Comparison of ENCODE assay signal across 8 cellular contexts in genomic region chr20:18224968-18225568, GRCh38.
DNase-seq lines count a peak whose midpoint lies in the region; ATAC-seq, FAIRE-seq and TF ChIP-seq lines count a peak whose summit lies in the region.

No MANE protein-coding gene starts in this region.

- CTCF ChIA-PET in PC-9 (lab: Charles Lee) = interaction anchor here (0.6 to 2.4 kb wide), 2 partner anchors 28 to 168 kb away, joined by 3 to 6 read pairs; partner anchors contain the start of gene OVOL2
- CTCF ChIA-PET in activated naive CD4-positive, alpha-beta T cell treated with anti-CD3 and anti-CD28 coated beads for 36 hours (lab: Charles Lee) = no interaction called here

- no peak overlapping the region for H3K4me3 Mint-ChIP-seq in activated naive CD4-positive, alpha-beta T cell treated with anti-CD3 and anti-CD28 coated beads for 36 hours

- POLR2A ChIA-PET in PC-9 (lab: Charles Lee; ENCODE audit: unreplicated experiment) = interaction anchor here (0.5 to 1.1 kb wide), 4 partner anchors 15 to 167 kb away, joined by 3 to 17 read pairs (median 4); partner anchors contain the start of gene ZNF133

- no peaks in the 10 kb centered on the region for H3K4me1 Mint-ChIP-seq in activated naive CD4-positive, alpha-beta T cell treated with anti-CD3 and anti-CD28 coated beads for 36 hours (ENCODE audit: low read depth)

- peak; percentile 68 to 77 for DNase-seq in PC-9
- peak; percentile 59 to 74 for DNase-seq in fibroblast of lung (ENCODE audit: low read depth in 2 of 2)
- no peak for DNase-seq in omental fat pad (ENCODE audit: low spot score)
- no peak for DNase-seq in DMS114 treated with DMSO at 0.1 percent for 48 hours (lab: John Stamatoyannopoulos, UW; ENCODE audit: unreplicated experiment)
- no peak for DNase-seq in activated naive CD4-positive, alpha-beta T cell treated with anti-CD3 and anti-CD28 coated beads for 36 hours
- DNase-seq in D721Med (ENCODE audit: insufficient read length, low spot score) = no peak

- intact Hi-C loops in PC-9 (cut with micrococcal nuclease; ENCODE audit: unreplicated experiment) = loop anchor here (1.0 kb wide), 3 partner anchors 27 to 51 kb away; no protein-coding TSS in a partner anchor
- intact Hi-C loops in activated naive CD4-positive, alpha-beta T cell treated with anti-CD3 and anti-CD28 coated beads for 36 hours (cut with micrococcal nuclease) = no loop called here

- H3K36me3 ChIP-seq in PC-9 (ENCODE audit: low read depth) = no peaks in the 10 kb centered on the region
- H3K36me3 ChIP-seq in fibroblast of lung (ENCODE audit: control insufficient read depth, insufficient read depth, low read length) = no peaks in the 10 kb centered on the region

- no peaks in the 10 kb centered on the region for H3K9me2 ChIP-seq in PC-9 (ENCODE audit: insufficient read depth)

- H3K4me1 ChIP-seq in PC-9 (replicated peaks; ENCODE audit: insufficient read depth) (peaks cover 37% of the 10 kb centered on the region), fibroblast of lung (ENCODE audit: control insufficient read depth, extremely low read depth, insufficient read depth, low read length) (peaks cover 9% of the 10 kb centered on the region)

- H3K9me3 ChIP-seq in PC-9 (ENCODE audit: insufficient read depth, low read depth) = peaks cover 6% of the 10 kb centered on the region; the same call in 1 of the 2 replicates
- no peaks in the 10 kb centered on the region for H3K9me3 ChIP-seq in fibroblast of lung (ENCODE audit: control insufficient read depth, insufficient read depth, low read depth, low read length)

- no TSS peak for BruUV-seq in PC-9 (replicated peaks; lab: Mats Ljungman, UMichigan)

- H3K79me2 ChIP-seq in PC-9 (ENCODE audit: low read depth) (no peaks in the 10 kb centered on the region), fibroblast of lung (ENCODE audit: control insufficient read depth, insufficient read depth, low read length) (no peaks in the 10 kb centered on the region)

- no peak overlapping the region for H3K27ac Mint-ChIP-seq in activated naive CD4-positive, alpha-beta T cell treated with anti-CD3 and anti-CD28 coated beads for 36 hours

- peak overlapping the region; percentile 30 for H3K9ac ChIP-seq in fibroblast of lung (ENCODE audit: insufficient read depth, low read length)

- peak overlapping the region; percentile 2; the same call in 1 of the 2 replicates for H3K27ac ChIP-seq in C4-2B
- peak overlapping the region; percentile 49 for H3K27ac ChIP-seq in PC-9
- H3K27ac ChIP-seq in fibroblast of lung (ENCODE audit: insufficient read depth, low read length) = no peak overlapping the region

- peak overlapping the region; percentile 61 for H2AFZ ChIP-seq in PC-9
- peak overlapping the region; percentile 49 for H2AFZ ChIP-seq in fibroblast of lung (ENCODE audit: low read length)

- H3K4me3 ChIP-seq in PC-9 (peak overlapping the region; percentile 33; the same call in 1 of the 2 replicates), fibroblast of lung (replicated peaks in 1 of 4; ENCODE audit: control extremely low read depth in 1 of 4, insufficient read depth in 1 of 4, low read depth in 3 of 4, low read length in 4 of 4) (peak overlapping the region in 3 of 4 experiments; percentile 13 to 29 (median 15))

- H3K4me2 ChIP-seq in PC-9 (peak overlapping the region; percentile 76), fibroblast of lung (ENCODE audit: extremely low read depth, insufficient read depth, low read length) (peak overlapping the region; percentile 90)

- H4K20me1 ChIP-seq in PC-9 (ENCODE audit: insufficient read depth) (no peaks in the 10 kb centered on the region), fibroblast of lung (ENCODE audit: control insufficient read depth, extremely low read depth, insufficient read depth, low read length) (no peaks in the 10 kb centered on the region)

- no peaks in the 10 kb centered on the region for H3K36me3 Mint-ChIP-seq in activated naive CD4-positive, alpha-beta T cell treated with anti-CD3 and anti-CD28 coated beads for 36 hours (ENCODE audit: low read depth)

- H3F3A ChIP-seq in PC-9 (ENCODE audit: insufficient read depth, low read depth) = peaks cover 30% of the 10 kb centered on the region

- no peaks in the 10 kb centered on the region for H3K9me3 Mint-ChIP-seq in activated naive CD4-positive, alpha-beta T cell treated with anti-CD3 and anti-CD28 coated beads for 36 hours

- peaks cover 9% of the 10 kb centered on the region for H3K27me3 Mint-ChIP-seq in activated naive CD4-positive, alpha-beta T cell treated with anti-CD3 and anti-CD28 coated beads for 36 hours (ENCODE audit: low read depth)

- no peaks in the 10 kb centered on the region for H3K27me3 ChIP-seq in PC-9 (ENCODE audit: insufficient read depth, low read depth)
- H3K27me3 ChIP-seq in fibroblast of lung (ENCODE audit: control insufficient read depth, insufficient read depth, low read length) = no peaks in the 10 kb centered on the region

- FAIRE-seq in D721Med (lab: Jason Lieb, UNC) = no peak

- TF ChIP-seq CTCF in C4-2B (conservative IDR thresholded peaks at IDR 0.05) = no peak
- TF ChIP-seq CTCF in PC-9 (conservative IDR thresholded peaks at IDR 0.05) = no peak
- TF ChIP-seq CTCF in fibroblast of lung (conservative IDR thresholded peaks at IDR 0.05 in 1 of 2, IDR thresholded peaks at IDR 0.05 in 1 of 2; ENCODE audit: low read depth in 1 of 2, low read length in 2 of 2) = peak in 1 of 2 donors; percentile 2
- TF ChIP-seq CTCF in omental fat pad (IDR thresholded peaks at IDR 0.05) = no peak
- no peak for TF ChIP-seq CTCF in D721Med (IDR thresholded peaks at IDR 0.05; ENCODE audit: insufficient read depth, missing control alignments)

- ATAC-seq in omental fat pad (ENCODE audit: low FRiP score) = peak; percentile 70
- ATAC-seq in GM18861 (IDR thresholded peaks at IDR 0.05; ENCODE audit: unreplicated experiment) = no peak

Comparison
In these comparisons a context has a peak if more than half of its experiments do, and no peak if none do; other contexts are left out.
1. DNase-seq: peak in PC-9 (2 of 2) and fibroblast of lung (2 of 2); none in omental fat pad (single experiment), DMS114 treated with DMSO at 0.1 percent for 48 hours (single experiment), activated naive CD4-positive, alpha-beta T cell treated with anti-CD3 and anti-CD28 coated beads for 36 hours (single experiment) and D721Med (single experiment).